8 cellular contexts compared by ENCODE assay signal in genomic region chr3:50204804-50205718, GRCh38.
DNase-seq lines count a peak whose midpoint lies in the region; ATAC-seq lines count a peak whose summit lies in the region.

Gene SLC38A3 (plus strand): TSS chr3:50205271. CDS start chr3:50214200, 8,929 bp downstream.

- peak within 1 kb of the TSS; percentile 35 for H3K27ac ChIP-seq in substantia nigra (ENCODE audit: low read depth, low read length, poor library complexity, severe bottlenecking)

- no peak for ATAC-seq in HG03045 (IDR thresholded peaks at IDR 0.05; ENCODE audit: unreplicated experiment)

- peak; percentile 30 for DNase-seq in stimulated activated CD4-positive, alpha-beta T cell treated with anti-CD3 and anti-CD28 coated beads, Interleukin-4, amount 100 ng/mL, for 1 hour
- no peak for DNase-seq in stimulated activated CD4-positive, alpha-beta T cell treated with anti-CD3 and anti-CD28 coated beads, Interleukin-12 subunit alpha, Interleukin-12 subunit beta, amount 100 ng/mL, for 4 hours
- DNase-seq in astrocyte of the hippocampus (ENCODE audit: low read depth, low spot score) (peak; percentile 58), islet precursor cell (peak; percentile 81), substantia nigra (lab: John Stamatoyannopoulos, UW) (peak in 35 of 49 donors; percentile 22 to 74 (median 51)), GF-D8 (lab: John Stamatoyannopoulos, UW) (no peak), AML-193 (lab: John Stamatoyannopoulos, UW) (no peak)

Comparison
In these comparisons a context has a peak if more than half of its experiments do, and no peak if none do; other contexts are left out.
1. DNase-seq: peak in stimulated activated CD4-positive, alpha-beta T cell treated with anti-CD3 and anti-CD28 coated beads, Interleukin-4, amount 100 ng/mL, for 1 hour (single experiment), astrocyte of the hippocampus (single experiment), islet precursor cell (single experiment) and substantia nigra (35 of 49); none in stimulated activated CD4-positive, alpha-beta T cell treated with anti-CD3 and anti-CD28 coated beads, Interleukin-12 subunit alpha, Interleukin-12 subunit beta, amount 100 ng/mL, for 4 hours (single experiment), GF-D8 (single experiment) and AML-193 (0 of 2).